In genomic region chr11:118909619-118910308, GRCh38 we compare ENCODE assay signal across 1 cellular context.
TF ChIP-seq lines count a peak whose summit lies in the region.

No MANE protein-coding gene starts in this region.

TF ChIP-seq in A549, 52 proteins besides CTCF, POLR2A, EP300 and RAD21:
- TF ChIP-seq HOXB13 (CRISPR knock-in tag; IDR thresholded peaks at IDR 0.05; ENCODE audit: low read depth) (no peak), ZC3H11A (IDR thresholded peaks at IDR 0.05) (no peak), TP53 (CRISPR knock-in tag; IDR thresholded peaks at IDR 0.05) (peak; percentile 38; the same call in 1 of the 2 replicates), RCOR1 (IDR thresholded peaks at IDR 0.05; ENCODE audit: low read depth, low read length) (no peak), ZNF302 (CRISPR knock-in tag; IDR thresholded peaks at IDR 0.05) (no peak), EHMT2 (IDR thresholded peaks at IDR 0.05; ENCODE audit: low read depth) (no peak), CBX2 (IDR thresholded peaks at IDR 0.05; ENCODE audit: borderline replicate concordance, low read depth) (no peak), SMC3 (IDR thresholded peaks at IDR 0.05) (no peak), EHF (CRISPR knock-in tag; IDR thresholded peaks at IDR 0.05) (no peak), SREBF2 (IDR thresholded peaks at IDR 0.05) (no peak), CHD2 (IDR thresholded peaks at IDR 0.05; ENCODE audit: low read length, partially characterized antibody) (no peak), ESRRA (IDR thresholded peaks at IDR 0.05; ENCODE audit: borderline replicate concordance, low read length) (no peak), JUN (IDR thresholded peaks at IDR 0.05) (peak in 1 of 2 experiments; percentile 15; a peak in 2 of 5 replicates), MAX (IDR thresholded peaks at IDR 0.05) (no peak; the same call in none of the 2 replicates), BHLHE40 (IDR thresholded peaks at IDR 0.05; ENCODE audit: low read depth, low read length) (no peak), NR3C1 (IDR thresholded peaks at IDR 0.05) (no peak), MYC (IDR thresholded peaks at IDR 0.05; ENCODE audit: borderline replicate concordance, low read length) (no peak), MAZ (IDR thresholded peaks at IDR 0.05; ENCODE audit: borderline replicate concordance, low read depth, low read length) (0 out of 2 replicates have a peak, but pooled peaks have one; percentile 34), RARB (CRISPR knock-in tag; IDR thresholded peaks at IDR 0.05) (no peak), HMGXB4 (CRISPR knock-in tag; IDR thresholded peaks at IDR 0.05; ENCODE audit: borderline replicate concordance) (no peak), E2F6 (IDR thresholded peaks at IDR 0.05; ENCODE audit: borderline replicate concordance, low read depth) (no peak), POLR2AphosphoS2 (conservative IDR thresholded peaks at IDR 0.05; ENCODE audit: low read length) (no peak), CBX8 (IDR thresholded peaks at IDR 0.05) (no peak), HOXB5 (CRISPR knock-in tag; IDR thresholded peaks at IDR 0.05) (peak; percentile 42; the same call in 1 of the 2 replicates), PBX3 (IDR thresholded peaks at IDR 0.05) (no peak), KDM5A (IDR thresholded peaks at IDR 0.05) (no peak), BCL3 (IDR thresholded peaks at IDR 0.05) (0 out of 3 replicates have a peak, but pooled peaks have one; percentile 0)
TF ChIP-seq in A549: peak in this region for 5.
